ENCODE assay signal across 21 cellular contexts in the genomic region with DNA sequence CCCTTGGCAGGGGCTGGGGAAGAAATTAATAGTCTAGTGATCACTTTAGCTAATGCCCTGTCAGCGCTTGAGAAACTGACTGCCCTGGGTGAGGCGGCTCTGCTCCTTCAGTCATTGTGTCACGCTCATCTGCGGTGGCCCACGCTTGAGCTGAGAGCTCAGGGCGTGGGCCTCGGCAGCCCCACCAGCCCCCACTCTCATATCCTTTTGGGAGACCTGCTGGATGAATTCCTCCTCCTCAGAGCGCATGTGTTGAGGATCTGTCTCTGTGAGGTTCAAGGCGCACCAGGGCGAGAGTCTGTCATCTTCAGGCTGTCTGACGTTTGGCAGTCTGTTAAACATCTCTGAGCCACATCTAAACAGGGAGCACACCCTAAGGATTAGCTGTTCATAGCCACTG.
"Had no signal": no experiment of that assay in that cellular context is flagged by ENCODE, and none has a peak within 500 bp of the region (broad histone marks: within the 10 kb centered on the region; RNA-seq: fewer than 3 reads in every experiment).

No MANE protein-coding gene starts in this region.

- H2AFZ ChIP-seq: hepatocyte had no signal

- H3K27me3 Mint-ChIP-seq: stimulated activated naive CD8-positive, alpha-beta T cell treated with anti-CD3 and anti-CD28 coated beads, Interleukin-15, Interleukin-2, amounts not matched to agents 100 ng/mL and 50 ng/mL, for 24 hours had no signal

- H3K4me1 Mint-ChIP-seq: stimulated activated memory B cell treated with anti-CD40 and anti-IgM and Interleukin-4, amounts not matched to agents 10 μg/mL and 1 μg/mL and 100 μg/mL, for 72 hours had no signal

- H3K27me3 ChIP-seq: esophagus muscularis mucosa, gastroesophageal sphincter, hepatocyte, ovary, right lobe of liver, testis, transverse colon had no signal

- H3K4me1 ChIP-seq: testis, transverse colon had no signal

- H3K36me3 Mint-ChIP-seq: stimulated activated memory B cell treated with anti-CD40 and anti-IgM and Interleukin-4, amounts not matched to agents 10 μg/mL and 1 μg/mL and 100 μg/mL, for 72 hours had no signal

- H3K4me2 ChIP-seq: hepatocyte had no signal

- DNase-seq: effector memory CD4-positive, alpha-beta T cell; foreskin fibroblast; glutamatergic neuron; left cardiac atrium; left ventricle myocardium superior; mesendoderm; naive B cell; ovary; right lobe of liver; stimulated activated CD4-positive, alpha-beta T cell treated with anti-CD3 and anti-CD28 coated beads, Interleukin-4, amount 100 ng/mL, for 24 hours; testis; transverse colon had no signal

- H3K79me2 ChIP-seq: hepatocyte had no signal

- H3K4me3 Mint-ChIP-seq: naive B cell; nephron; stimulated activated memory B cell treated with anti-CD40 and anti-IgM and Interleukin-4, amounts not matched to agents 10 μg/mL and 1 μg/mL and 100 μg/mL, for 72 hours; stimulated activated naive CD8-positive, alpha-beta T cell treated with anti-CD3 and anti-CD28 coated beads, Interleukin-15, Interleukin-2, amounts not matched to agents 100 ng/mL and 50 ng/mL, for 24 hours had no signal

- H3K27ac Mint-ChIP-seq: nephron; progenitor cell of endocrine pancreas; stimulated activated memory B cell treated with anti-CD40 and anti-IgM and Interleukin-4, amounts not matched to agents 10 μg/mL and 1 μg/mL and 100 μg/mL, for 72 hours; stimulated activated naive CD8-positive, alpha-beta T cell treated with anti-CD3 and anti-CD28 coated beads, Interleukin-15, Interleukin-2, amounts not matched to agents 100 ng/mL and 50 ng/mL, for 24 hours had no signal

- H3K4me3 ChIP-seq: esophagus muscularis mucosa, gastroesophageal sphincter, hepatocyte, lung, ovary, right lobe of liver, testis, transverse colon had no signal

- H3K9me3 ChIP-seq: esophagus muscularis mucosa, gastroesophageal sphincter, ovary, right lobe of liver, testis, transverse colon had no signal

- H3K36me3 ChIP-seq: esophagus muscularis mucosa, gastroesophageal sphincter, ovary, right lobe of liver, transverse colon had no signal

- H3K27ac ChIP-seq: epithelial cell of prostate, esophagus muscularis mucosa, gastroesophageal sphincter, hepatocyte, ovary, right lobe of liver, testis, transverse colon had no signal

- H3K9me3 Mint-ChIP-seq: nephron; stimulated activated naive CD8-positive, alpha-beta T cell treated with anti-CD3 and anti-CD28 coated beads, Interleukin-15, Interleukin-2, amounts not matched to agents 100 ng/mL and 50 ng/mL, for 24 hours had no signal

- ATAC-seq: gastroesophageal sphincter; left ventricle myocardium superior; right lobe of liver; stimulated activated memory B cell treated with anti-CD40 and anti-IgM and Interleukin-4, amounts not matched to agents 10 μg/mL and 1 μg/mL and 100 μg/mL, for 72 hours had no signal
